In genomic region chr2:113328973-113329372, GRCh38 we compare ENCODE assay signal across 9 cellular contexts. TPM values are rescaled to one million over a fixed set of nuclear protein-coding genes. Genes with fewer than 3 reads are reported as not detected.
A peak's percentile ranks its signal among the peaks of the same experiment; 100 is the strongest.
DNase-seq lines count a peak whose midpoint lies in the region; ATAC-seq and TF ChIP-seq lines count a peak whose summit lies in the region.
"Not testable (repeated sequence)": the region's sequence is repeated elsewhere in the genome, so short reads cannot be mapped to it uniquely, and the experiment has no call there.
"Had no signal": no experiment of that assay in that cellular context is flagged by ENCODE, and none has a peak within 500 bp of the region (broad histone marks: within the 10 kb centered on the region; RNA-seq: fewer than 3 reads in every experiment).

No MANE protein-coding gene starts in this region.

- H3K27ac ChIP-seq in ACC112 (ENCODE audit: low read depth, low read length) (peak overlapping the region; percentile 78), skin epidermis (peak overlapping the region in 19 of 21 experiments; percentile 44 to 84 (median 74))
- H3K27ac ChIP-seq in lung (ENCODE audit: low read depth in 1 of 2, low read length in 1 of 2) = not testable (repeated sequence)

- H3K9me3 ChIP-seq in lung (ENCODE audit: control insufficient read depth in 2 of 2, insufficient read depth in 1 of 2, low read length in 1 of 2) = not testable (repeated sequence)

- not testable (repeated sequence) for H3K79me2 ChIP-seq in ACC112 (ENCODE audit: control insufficient read depth, insufficient read depth, low read length, unreplicated experiment)

- DNase-seq in EH (ENCODE audit: low read depth) = peak; percentile 82
- DNase-seq in M059J (ENCODE audit: low read depth) = peak; percentile 67
- peak; percentile 30 for DNase-seq in choroid plexus epithelial cell (ENCODE audit: low read depth)
- DNase-seq in fibroblast of the conjunctiva (ENCODE audit: low read depth) = peak; percentile 6
- peak; percentile 31 for DNase-seq in lung (ENCODE audit: low spot score)

- H3K4me1 Mint-ChIP-seq in activated T-helper 17 cell treated with anti-CD3 and anti-CD28 coated beads, Interleukin-2, amount 50 U/mL, for 72 hours = peaks cover 16% of the 10 kb centered on the region

- not testable (repeated sequence) for H3K4me3 ChIP-seq in ACC112 (ENCODE audit: low read depth, low read length); choroid plexus epithelial cell (ENCODE audit: low read depth, low read length); lung; skin epidermis

- H3K4me3 Mint-ChIP-seq in activated T-helper 17 cell treated with anti-CD3 and anti-CD28 coated beads, Interleukin-2, amount 50 U/mL, for 72 hours = not testable (repeated sequence)

- H3K4me1 ChIP-seq in ACC112 (ENCODE audit: control insufficient read depth, insufficient read depth, low read length, unreplicated experiment) = peaks cover 37% of the 10 kb centered on the region
- not testable (repeated sequence) for H3K4me1 ChIP-seq in lung (ENCODE audit: control insufficient read depth in 2 of 2, insufficient read depth in 2 of 2, low read length in 2 of 2)

- not testable (repeated sequence) for H3K36me3 Mint-ChIP-seq in activated T-helper 17 cell treated with anti-CD3 and anti-CD28 coated beads, Interleukin-2, amount 50 U/mL, for 72 hours (ENCODE audit: low read depth)

- not testable (repeated sequence) for H3K27me3 ChIP-seq in ACC112 (ENCODE audit: insufficient read depth, low read length); lung (ENCODE audit: control insufficient read depth, insufficient read depth)

- ATAC-seq in activated T-helper 17 cell treated with anti-CD3 and anti-CD28 coated beads, Interleukin-2, amount 50 U/mL, for 72 hours (replicated peaks) = not testable (repeated sequence)
- peak; percentile 53 for ATAC-seq in lung (ENCODE audit: insufficient read depth, low FRiP score)

- not testable (repeated sequence) for H3K36me3 ChIP-seq in ACC112 (ENCODE audit: insufficient read depth, low read length); lung (ENCODE audit: control insufficient read depth in 2 of 2, insufficient read depth in 2 of 2, low read length in 2 of 2)

- TF ChIP-seq CTCF in choroid plexus epithelial cell (conservative IDR thresholded peaks at IDR 0.05; ENCODE audit: low read depth, low read length); lung (IDR thresholded peaks at IDR 0.05; ENCODE audit: control extremely low read depth, extremely low read depth): not testable (repeated sequence)

- not testable (repeated sequence) for H2AFZ ChIP-seq in ACC112 (ENCODE audit: low read length, unreplicated experiment)

- 62 to 74% methylated on average over 9 of the region's 9 CpGs for WGBS in lung, 2 donors

- peak overlapping the region; percentile 6 for H3K27ac Mint-ChIP-seq in activated T-helper 17 cell treated with anti-CD3 and anti-CD28 coated beads, Interleukin-2, amount 50 U/mL, for 72 hours

- H3K9me3 Mint-ChIP-seq in activated T-helper 17 cell treated with anti-CD3 and anti-CD28 coated beads, Interleukin-2, amount 50 U/mL, for 72 hours = not testable (repeated sequence)

- H3K27me3 Mint-ChIP-seq in activated T-helper 17 cell treated with anti-CD3 and anti-CD28 coated beads, Interleukin-2, amount 50 U/mL, for 72 hours = peaks cover 14% of the 10 kb centered on the region

RNA-seq across cellular contexts. Expression of gene PAX8, which starts 50.3 kb away (rescaled TPM):
- 5.2 and 6.1 TPM in 2 replicates for total RNA-seq in M059J (2014; rRNA removed; shearing (Covaris generic))
- total RNA-seq in activated T-helper 17 cell treated with anti-CD3 and anti-CD28 coated beads, Interleukin-2, amount 50 U/mL, for 72 hours = 1 to 10 TPM in 1 of 2 donors, under 1 TPM in 1; 0.86 to 1.6 TPM
- total RNA-seq in lung = 1 to 10 TPM in 1 of 2 donors, under 1 TPM in 1; 0.28 to 5.9 TPM
- 1 to 10 TPM in 1 of 2 donors, under 1 TPM in 1; 0.89 to 3.8 TPM for polyA plus RNA-seq in lung
- total RNA-seq: SJSA1 had no signal

Comparison
In these comparisons a context has a peak if more than half of its experiments do, and no peak if none do; other contexts are left out.
1. DNase-seq: peak in every context shown above with its lines; median percentile 82 in EH; 67 in M059J; 31 in lung; 30 in choroid plexus epithelial cell; 6 in fibroblast of the conjunctiva.